16 cellular contexts compared by ENCODE assay signal in the genomic region with DNA sequence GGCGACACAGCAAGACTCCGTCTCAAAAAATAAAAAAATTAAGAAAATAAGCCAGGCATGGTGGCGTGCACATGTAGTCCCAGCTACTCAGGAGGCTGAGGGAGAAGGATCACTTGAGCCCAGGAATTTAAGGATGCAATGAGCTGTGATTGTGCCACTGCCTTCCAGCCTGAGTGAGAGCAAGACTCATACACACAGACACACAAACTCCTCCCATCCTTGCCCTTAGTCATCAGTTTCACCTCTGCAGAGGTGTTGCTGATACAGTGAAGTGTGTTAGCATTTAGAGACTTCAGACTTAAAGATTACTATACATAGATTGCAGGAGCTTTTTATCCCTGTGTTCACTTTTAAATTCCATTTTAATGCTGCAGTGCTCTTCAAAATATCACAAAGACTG. TPM values are rescaled to one million over a fixed set of nuclear protein-coding genes. Genes with fewer than 3 reads are reported as not detected.
DNase-seq lines count a peak whose midpoint lies in the region; ATAC-seq and TF ChIP-seq lines count a peak whose summit lies in the region.
"Had no signal": no experiment of that assay in that cellular context is flagged by ENCODE, and none has a peak within 500 bp of the region (broad histone marks: within the 10 kb centered on the region; RNA-seq: fewer than 3 reads in every experiment).

No MANE protein-coding gene starts in this region.

- no peak overlapping the region for H2BK120ac ChIP-seq in trophoblast cell (ENCODE audit: insufficient read depth, low read length, poor library complexity)

- no peak overlapping the region for H4K91ac ChIP-seq in trophoblast cell (ENCODE audit: low read depth, low read length)

- H3K79me2 ChIP-seq in trophoblast cell (ENCODE audit: control insufficient read depth, insufficient read depth, low read length, poor library complexity) = peaks cover 1% of the 10 kb centered on the region

- H3K9me3 ChIP-seq in trophoblast cell (ENCODE audit: insufficient read depth, low read depth, low read length) (no peaks in the 10 kb centered on the region), sigmoid colon (no peaks in the 10 kb centered on the region), A673 (ENCODE audit: low read depth, low read length, poor library complexity, severe bottlenecking) (no peaks in the 10 kb centered on the region)

- POLR2A ChIA-PET in activated CD4-positive, alpha-beta memory T cell treated with anti-CD3 and anti-CD28 coated beads for 36 hours (lab: Charles Lee) = interaction anchor here (0.6 to 1.9 kb wide), 3 partner anchors 31 to 180 kb away, joined by 4 to 6 read pairs (median 4); a partner anchor contains a TSS
- POLR2A ChIA-PET in A673 (lab: Charles Lee; ENCODE audit: low non-redundant PET) = no interaction called here

- peaks cover 3% of the 10 kb centered on the region for H3K36me3 Mint-ChIP-seq in activated CD8-positive, alpha-beta memory T cell treated with anti-CD3 and anti-CD28 coated beads, Interleukin-2, amount 10 ng/mL, durations not matched to agents 7 days and 5 days
- H3K36me3 Mint-ChIP-seq in activated CD4-positive, alpha-beta memory T cell treated with anti-CD3 and anti-CD28 coated beads for 36 hours = peaks cover 7% of the 10 kb centered on the region
- H3K36me3 Mint-ChIP-seq: CD4-positive, alpha-beta memory T cell; naive thymus-derived CD4-positive, alpha-beta T cell had no signal

- H3K4me3 ChIP-seq in trophoblast cell (ENCODE audit: low read depth, low read length) = no peak overlapping the region
- no peak overlapping the region for H3K4me3 ChIP-seq in sigmoid colon
- no peak overlapping the region for H3K4me3 ChIP-seq in A673 (ENCODE audit: low read depth, low read length, poor library complexity, severe bottlenecking)
- H3K4me3 ChIP-seq: lung, smooth muscle cell had no signal

- no peak overlapping the region for H3K9ac ChIP-seq in trophoblast cell (ENCODE audit: low read length)

- WGBS in trophoblast cell (ENCODE audit: extremely low coverage, insufficient coverage, insufficient read length) = no CpG with 5 or more reads among the region's 3 CpGs
- WGBS in sigmoid colon, 2 donors = 92 to 94% methylated on average over 3 of the region's 3 CpGs

- H3K27ac ChIP-seq in trophoblast cell (ENCODE audit: low read depth, low read length) = no peak overlapping the region
- no peak overlapping the region for H3K27ac ChIP-seq in sigmoid colon
- H3K27ac ChIP-seq in A673 (ENCODE audit: low read depth, low read length, poor library complexity, severe bottlenecking) = no peak overlapping the region

- H2BK12ac ChIP-seq in trophoblast cell (ENCODE audit: low read length) = no peak overlapping the region

- no peak for TF ChIP-seq CTCF in sigmoid colon (IDR thresholded peaks at IDR 0.05)
- no peak for TF ChIP-seq CTCF in A673 (conservative IDR thresholded peaks at IDR 0.05; ENCODE audit: low read depth, low read length)

- H3K27ac Mint-ChIP-seq in activated CD8-positive, alpha-beta memory T cell treated with anti-CD3 and anti-CD28 coated beads, Interleukin-2, amount 10 ng/mL, durations not matched to agents 7 days and 5 days = no peak overlapping the region
- no peak overlapping the region for H3K27ac Mint-ChIP-seq in activated CD4-positive, alpha-beta memory T cell treated with anti-CD3 and anti-CD28 coated beads for 36 hours
- H3K27ac Mint-ChIP-seq: CD4-positive, alpha-beta memory T cell had no signal

- H2AFZ ChIP-seq in trophoblast cell (ENCODE audit: insufficient read depth, low read length, poor library complexity) = no peak overlapping the region

- H3K23ac ChIP-seq in trophoblast cell (ENCODE audit: low read length) = no peak overlapping the region

- no peak for TF ChIP-seq EP300 in sigmoid colon (IDR thresholded peaks at IDR 0.05)

- H3K18ac ChIP-seq in trophoblast cell (ENCODE audit: low read length) = no peak overlapping the region

- H4K8ac ChIP-seq in trophoblast cell (ENCODE audit: low read depth, low read length) = no peak overlapping the region

- H3K4me1 ChIP-seq in trophoblast cell (ENCODE audit: control insufficient read depth in 1 of 2, insufficient read depth in 2 of 2, low read length in 2 of 2) (peaks cover 3% of the 10 kb centered on the region in 2 experiments), sigmoid colon (peaks cover 0 to 8% (median 7%) of the 10 kb centered on the region in 4 donors), A673 (ENCODE audit: insufficient read depth, low read length, poor library complexity, severe bottlenecking) (peaks cover 7% of the 10 kb centered on the region)

- H3K79me1 ChIP-seq in trophoblast cell (ENCODE audit: low read length) = peaks cover 3% of the 10 kb centered on the region

- no peak overlapping the region for H2BK5ac ChIP-seq in trophoblast cell (ENCODE audit: low read depth, low read length, poor library complexity)

- H3K4me2 ChIP-seq in trophoblast cell (ENCODE audit: low read length) = no peak overlapping the region
- H3K4me2 ChIP-seq: smooth muscle cell had no signal

- no TSS peak for BruUV-seq in A673 (replicated peaks; lab: Mats Ljungman, UMichigan)

- no peaks in the 10 kb centered on the region for H3K9me3 Mint-ChIP-seq in activated CD8-positive, alpha-beta memory T cell treated with anti-CD3 and anti-CD28 coated beads, Interleukin-2, amount 10 ng/mL, durations not matched to agents 7 days and 5 days (ENCODE audit: low read depth)
- H3K9me3 Mint-ChIP-seq in activated CD4-positive, alpha-beta memory T cell treated with anti-CD3 and anti-CD28 coated beads for 36 hours = no peaks in the 10 kb centered on the region
- H3K9me3 Mint-ChIP-seq: CD4-positive, alpha-beta memory T cell had no signal

- no peak for ATAC-seq in activated CD8-positive, alpha-beta memory T cell treated with anti-CD3 and anti-CD28 coated beads, Interleukin-2, amount 10 ng/mL, durations not matched to agents 7 days and 5 days
- ATAC-seq: naive thymus-derived CD4-positive, alpha-beta T cell had no signal

- H3K36me3 ChIP-seq in trophoblast cell (ENCODE audit: control insufficient read depth in 1 of 2, insufficient read depth in 2 of 2, low read length in 2 of 2) (no peaks in the 10 kb centered on the region), sigmoid colon (no peaks in the 10 kb centered on the region), A673 (ENCODE audit: insufficient read depth, low read length, poor library complexity, severe bottlenecking) (no peaks in the 10 kb centered on the region)

- no peaks in the 10 kb centered on the region for H3K27me3 ChIP-seq in trophoblast cell (ENCODE audit: insufficient read depth, low read length)
- H3K27me3 ChIP-seq in sigmoid colon = no peaks in the 10 kb centered on the region
- H3K27me3 ChIP-seq in A673 (replicated peaks; ENCODE audit: insufficient read depth, low read depth, low read length, poor library complexity) = no peaks in the 10 kb centered on the region

- no peak overlapping the region for H3K14ac ChIP-seq in trophoblast cell (ENCODE audit: low read length)

- intact Hi-C loops in activated CD4-positive, alpha-beta memory T cell treated with anti-CD3 and anti-CD28 coated beads for 36 hours (cut with micrococcal nuclease) = no loop called here
- intact Hi-C loops in sigmoid colon (cut with DNase I) (no loop called here), A673 (cut with micrococcal nuclease; ENCODE audit: unreplicated experiment) (loop anchor here (10.0 kb wide), 1 partner anchor 131 kb away; no protein-coding TSS in a partner anchor)

- no peak overlapping the region for H2AK5ac ChIP-seq in trophoblast cell (ENCODE audit: low read length)

- CTCF ChIA-PET in activated CD8-positive, alpha-beta memory T cell treated with anti-CD3 and anti-CD28 coated beads, Interleukin-2, amount 10 ng/mL, durations not matched to agents 7 days and 5 days (lab: Charles Lee) = interaction anchor here (0.6 to 9.4 kb wide), 3 partner anchors 28 to 777 kb away, joined by 3 to 134 read pairs (median 5); a partner anchor contains a TSS
- CTCF ChIA-PET in activated CD4-positive, alpha-beta memory T cell treated with anti-CD3 and anti-CD28 coated beads for 36 hours (lab: Charles Lee) = interaction anchor here (2.2 to 2.4 kb wide), 2 partner anchors 32 to 283 kb away, joined by 5 to 7 read pairs; a partner anchor contains a TSS
- CTCF ChIA-PET in A673 (lab: Charles Lee) = no interaction called here

- DNase-seq in activated CD8-positive, alpha-beta memory T cell treated with anti-CD3 and anti-CD28 coated beads, Interleukin-2, amount 50 U/mL, for 48 hours = peak; percentile 52
- DNase-seq in activated CD8-positive, alpha-beta memory T cell treated with anti-CD3 and anti-CD28 coated beads, Interleukin-2, amount 10 ng/mL, durations not matched to agents 7 days and 5 days = no peak
- DNase-seq in Daoy (ENCODE audit: low read depth) = peak; percentile 36
- peak; percentile 52 for DNase-seq in activated CD4-positive, alpha-beta memory T cell treated with anti-CD3 and anti-CD28 coated beads for 36 hours
- DNase-seq in trophoblast cell = peak; percentile 83 to 87
- no peak for DNase-seq in sigmoid colon
- no peak for DNase-seq in effector CD8-positive, alpha-beta T cell (lab: John Stamatoyannopoulos, UW)
- DNase-seq in A673 (ENCODE audit: low spot score) = no peak
- DNase-seq: activated CD8-positive, alpha-beta memory T cell treated with anti-CD3 and anti-CD28 coated beads, Interleukin-2, amount 50 U/mL, for 4 hours; CD4-positive, alpha-beta memory T cell; EL; naive thymus-derived CD4-positive, alpha-beta T cell; NCI-H1417 treated with DMSO at 0.1 percent for 48 hours; NCI-H2171 had no signal

- no peak for TF ChIP-seq POLR2A in sigmoid colon (IDR thresholded peaks at IDR 0.05)

- no peak overlapping the region for H3K4me3 Mint-ChIP-seq in activated CD8-positive, alpha-beta memory T cell treated with anti-CD3 and anti-CD28 coated beads, Interleukin-2, amount 10 ng/mL, durations not matched to agents 7 days and 5 days
- H3K4me3 Mint-ChIP-seq in activated CD4-positive, alpha-beta memory T cell treated with anti-CD3 and anti-CD28 coated beads for 36 hours = no peak overlapping the region
- H3K4me3 Mint-ChIP-seq: CD4-positive, alpha-beta memory T cell; naive thymus-derived CD4-positive, alpha-beta T cell had no signal

- H3K4me1 Mint-ChIP-seq in activated CD8-positive, alpha-beta memory T cell treated with anti-CD3 and anti-CD28 coated beads, Interleukin-2, amount 10 ng/mL, durations not matched to agents 7 days and 5 days = peaks cover 29% of the 10 kb centered on the region
- peaks cover 29% of the 10 kb centered on the region for H3K4me1 Mint-ChIP-seq in activated CD4-positive, alpha-beta memory T cell treated with anti-CD3 and anti-CD28 coated beads for 36 hours (ENCODE audit: low read depth)

- no peak overlapping the region for H3K4ac ChIP-seq in trophoblast cell (ENCODE audit: low read depth, low read length)

- H3K27me3 Mint-ChIP-seq in activated CD8-positive, alpha-beta memory T cell treated with anti-CD3 and anti-CD28 coated beads, Interleukin-2, amount 10 ng/mL, durations not matched to agents 7 days and 5 days = no peaks in the 10 kb centered on the region
- H3K27me3 Mint-ChIP-seq in activated CD4-positive, alpha-beta memory T cell treated with anti-CD3 and anti-CD28 coated beads for 36 hours = no peaks in the 10 kb centered on the region
- H3K27me3 Mint-ChIP-seq: naive thymus-derived CD4-positive, alpha-beta T cell had no signal

- no peak overlapping the region for H4K12ac ChIP-seq in trophoblast cell (ENCODE audit: low read depth, low read length)

RNA-seq across cellular contexts. Expression of a gene that starts 5.5 kb away (rescaled TPM):
- total RNA-seq in activated CD8-positive, alpha-beta memory T cell treated with anti-CD3 and anti-CD28 coated beads, Interleukin-2, amount 10 ng/mL, durations not matched to agents 7 days and 5 days = 100 to 1,000 TPM; 302 to 331 TPM
- 591 and 679 TPM in 2 replicates for total RNA-seq in Daoy (2014; rRNA removed; shearing (Covaris generic))
- total RNA-seq in activated CD4-positive, alpha-beta memory T cell treated with anti-CD3 and anti-CD28 coated beads for 36 hours = 100 to 1,000 TPM; 299 to 307 TPM
- polyA plus RNA-seq in trophoblast cell (2013) = 172 and 182 TPM in 2 replicates
- total RNA-seq in sigmoid colon (100 to 1,000 TPM; 158 to 211 (median 207) TPM), A673 (2021) (272 and 291 TPM in 2 replicates)
- polyA plus RNA-seq in sigmoid colon = 100 to 1,000 TPM in 2 of 3 donors, 10 to 100 TPM in 1; 97.3 to 140 (median 131) TPM

RNA-seq across cellular contexts. Expression of a gene that starts 31.9 kb away (rescaled TPM):
- total RNA-seq in activated CD8-positive, alpha-beta memory T cell treated with anti-CD3 and anti-CD28 coated beads, Interleukin-2, amount 10 ng/mL, durations not matched to agents 7 days and 5 days = 10 to 100 TPM; 33.4 to 35.4 TPM
- total RNA-seq in Daoy (2014; rRNA removed; shearing (Covaris generic)) = 32.7 and 42.3 TPM in 2 replicates
- 10 to 100 TPM; 21.5 to 23.6 TPM for total RNA-seq in activated CD4-positive, alpha-beta memory T cell treated with anti-CD3 and anti-CD28 coated beads for 36 hours
- polyA plus RNA-seq in trophoblast cell (2013) = 8.5 and 8.7 TPM in 2 replicates
- 10 to 100 TPM; 31.4 to 40.3 (median 38.5) TPM for total RNA-seq in sigmoid colon
- polyA plus RNA-seq in sigmoid colon = 10 to 100 TPM in 1 of 3 donors, 1 to 10 TPM in 2; 4.2 to 10.7 (median 6.0) TPM
- total RNA-seq in A673 (2021) = 25.3 and 27.4 TPM in 2 replicates

RNA-seq across cellular contexts. Expression of a gene that starts 56.9 kb away (rescaled TPM):
- total RNA-seq in activated CD8-positive, alpha-beta memory T cell treated with anti-CD3 and anti-CD28 coated beads, Interleukin-2, amount 10 ng/mL, durations not matched to agents 7 days and 5 days = 1,000 to 10,000 TPM; 1,935 to 2,367 TPM
- total RNA-seq in Daoy (2014; rRNA removed; shearing (Covaris generic)) = 8,888 and 8,943 TPM in 2 replicates
- total RNA-seq in activated CD4-positive, alpha-beta memory T cell treated with anti-CD3 and anti-CD28 coated beads for 36 hours = 1,000 to 10,000 TPM; 3,158 to 3,182 TPM
- 1,607 and 1,645 TPM in 2 replicates for polyA plus RNA-seq in trophoblast cell (2013)
- total RNA-seq in sigmoid colon (1,000 to 10,000 TPM; 1,033 to 1,396 (median 1,180) TPM), A673 (2021) (2,816 and 3,047 TPM in 2 replicates)
- 1,000 to 10,000 TPM; 3,100 to 3,915 (median 3,764) TPM for polyA plus RNA-seq in sigmoid colon

Comparison
In these comparisons a context has a peak if more than half of its experiments do, and no peak if none do; other contexts are left out.
1. DNase-seq: peak in activated CD8-positive, alpha-beta memory T cell treated with anti-CD3 and anti-CD28 coated beads, Interleukin-2, amount 50 U/mL, for 48 hours (single experiment), Daoy (single experiment), activated CD4-positive, alpha-beta memory T cell treated with anti-CD3 and anti-CD28 coated beads for 36 hours (single experiment) and trophoblast cell (2 of 2); none in activated CD8-positive, alpha-beta memory T cell treated with anti-CD3 and anti-CD28 coated beads, Interleukin-2, amount 10 ng/mL, durations not matched to agents 7 days and 5 days (single experiment), sigmoid colon (single experiment), effector CD8-positive, alpha-beta T cell (single experiment) and A673 (single experiment).